In genomic region chr1:17826165-17826488, GRCh38 we compare ENCODE assay signal across 8 cellular contexts.
DNase-seq lines count a peak whose midpoint lies in the region; ATAC-seq and TF ChIP-seq lines count a peak whose summit lies in the region.

No MANE protein-coding gene starts in this region.

- ATAC-seq in HG03354 (IDR thresholded peaks at IDR 0.05; ENCODE audit: poor library complexity, severe bottlenecking, unreplicated experiment) (no peak), HG03442 (IDR thresholded peaks at IDR 0.05; ENCODE audit: unreplicated experiment) (no peak), GM21447 (IDR thresholded peaks at IDR 0.05; ENCODE audit: unreplicated experiment) (no peak)

- H3K9me3 ChIP-seq in AG04450 (ENCODE audit: control insufficient read depth, insufficient read depth, low read length) (no peaks in the 10 kb centered on the region; the same call in 1 of the 2 replicates), left ventricle myocardium inferior (replicated peaks) (no peaks in the 10 kb centered on the region)

- intact Hi-C loops in left ventricle myocardium inferior (cut with micrococcal nuclease): no loop called here

- POLR2A ChIA-PET in AG04450 (lab: Yijun Ruan, JAX): no interaction called here

- no peaks in the 10 kb centered on the region for H3K36me3 ChIP-seq in left ventricle myocardium inferior

- CTCF ChIA-PET in AG04450 (lab: Charles Lee): interaction anchor here (0.6 to 5.2 kb wide), 9 partner anchors 9 to 332 kb away, joined by 3 to 34 read pairs (median 5); no protein-coding TSS in a partner anchor

- DNase-seq in AG04450 (ENCODE audit: low read depth, low spot score): no peak
- peak; percentile 18 for DNase-seq in GM19238 (ENCODE audit: insufficient read length, low spot score)
- peak; percentile 42 for DNase-seq in UCSD-AML1 (lab: John Stamatoyannopoulos, UW; ENCODE audit: unreplicated experiment)
- DNase-seq in left ventricle myocardium inferior: peak; percentile 53
- DNase-seq in stimulated activated CD4-positive, alpha-beta T cell treated with anti-CD3 and anti-CD28 coated beads, Interleukin-1b, Interleukin-23, amount 100 ng/mL, for 48 hours: peak; percentile 16

- TF ChIP-seq CTCF in AG04450 (IDR thresholded peaks at IDR 0.05; ENCODE audit: low read depth, low read length): peak; percentile 68
- peak; percentile 69 for TF ChIP-seq CTCF in left ventricle myocardium inferior (IDR thresholded peaks at IDR 0.05; ENCODE audit: borderline replicate concordance)

- H3K4me1 ChIP-seq in left ventricle myocardium inferior: peaks cover 19% of the 10 kb centered on the region

- no peak overlapping the region for H3K4me3 ChIP-seq in AG04450 (ENCODE audit: low read depth, low read length)
- no peak overlapping the region for H3K4me3 ChIP-seq in left ventricle myocardium inferior

- no peak overlapping the region for H3K27ac ChIP-seq in AG04450 (ENCODE audit: low read depth, low read length)
- no peak overlapping the region for H3K27ac ChIP-seq in left ventricle myocardium inferior (replicated peaks)

- H3K27me3 ChIP-seq in AG04450 (ENCODE audit: control insufficient read depth, insufficient read depth, low read length): peaks cover 7% of the 10 kb centered on the region
- H3K27me3 ChIP-seq in left ventricle myocardium inferior (ENCODE audit: low read depth): peaks cover 62% of the 10 kb centered on the region
